In the genomic region with DNA sequence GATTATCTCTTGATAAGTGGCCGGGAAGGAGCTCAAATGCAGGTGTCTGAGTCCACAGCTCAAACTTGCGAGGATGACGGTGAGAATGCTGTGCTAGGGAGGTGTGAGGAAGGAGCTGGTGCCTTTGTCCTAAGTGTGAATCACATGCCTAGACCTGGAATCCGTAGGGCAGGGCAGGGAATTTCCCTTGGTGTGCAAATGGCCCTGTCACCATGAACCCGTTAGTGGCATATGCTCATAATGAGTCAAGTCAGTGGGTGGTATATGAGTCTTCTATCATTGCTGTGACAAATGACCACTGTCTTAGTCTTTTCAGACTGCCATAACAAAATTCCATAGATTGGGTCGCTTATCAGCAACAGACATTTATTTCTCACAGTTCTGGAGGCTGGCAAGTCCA, we compare ENCODE assay signal across 8 cellular contexts.
DNase-seq lines count a peak whose midpoint lies in the region; ATAC-seq and TF ChIP-seq lines count a peak whose summit lies in the region.
"Not testable (repeated sequence)": the region's sequence is repeated elsewhere in the genome, so short reads cannot be mapped to it uniquely, and the experiment has no call there.

No MANE protein-coding gene starts in this region.

- not testable (repeated sequence) for H3K4me3 ChIP-seq in HCT116 (replicated peaks in 1 of 2; ENCODE audit: low read depth in 1 of 2, low read length in 2 of 2)
- peak overlapping the region; percentile 27; the same call in 1 of the 2 replicates for H3K4me3 ChIP-seq in WERI-Rb-1 (ENCODE audit: low read depth, low read length)

- H3K4me1 ChIP-seq in HCT116 (ENCODE audit: control insufficient read depth in 1 of 2, insufficient read depth in 2 of 2, low read length in 2 of 2): not testable (repeated sequence)

- H3K4me2 ChIP-seq in HCT116 (ENCODE audit: low read length): not testable (repeated sequence)

- H3K27ac ChIP-seq in HCT116 (ENCODE audit: low read depth, low read length); WERI-Rb-1: not testable (repeated sequence)

- H3K9me3 Mint-ChIP-seq in activated CD8-positive, alpha-beta T cell treated with anti-CD3 and anti-CD28 coated beads for 36 hours; activated T-cell treated with anti-CD3 and anti-CD28 coated beads, Interleukin-2, amount 50 U/mL, for 72 hours; activated naive CD4-positive, alpha-beta T cell treated with anti-CD3 and anti-CD28 coated beads, Interleukin-2, amount 50 U/mL, for 72 hours; stimulated activated effector memory CD8-positive, alpha-beta T cell treated with anti-CD3 and anti-CD28 coated beads, Interleukin-12 subunit alpha, Interleukin-12 subunit beta, amount 100 ng/mL, for 72 hours; stimulated activated naive CD8-positive, alpha-beta T cell treated with anti-CD3 and anti-CD28 coated beads, Interleukin-15, amount 100 ng/mL, for 72 hours: not testable (repeated sequence)

- H2AFZ ChIP-seq in HCT116 (ENCODE audit: low read depth, low read length, poor library complexity, severe bottlenecking): not testable (repeated sequence)

- not testable (repeated sequence) for H4K20me1 ChIP-seq in HCT116 (ENCODE audit: insufficient read depth)

- not testable (repeated sequence) for H3K36me3 Mint-ChIP-seq in activated CD8-positive, alpha-beta T cell treated with anti-CD3 and anti-CD28 coated beads for 36 hours (ENCODE audit: low read depth); activated T-cell treated with anti-CD3 and anti-CD28 coated beads, Interleukin-2, amount 50 U/mL, for 72 hours (ENCODE audit: insufficient read depth in 2 of 2); activated naive CD4-positive, alpha-beta T cell treated with anti-CD3 and anti-CD28 coated beads, Interleukin-2, amount 50 U/mL, for 72 hours; stimulated activated effector memory CD8-positive, alpha-beta T cell treated with anti-CD3 and anti-CD28 coated beads, Interleukin-12 subunit alpha, Interleukin-12 subunit beta, amount 100 ng/mL, for 72 hours

- not testable (repeated sequence) for TF ChIP-seq RAD21 in HCT116 (IDR thresholded peaks at IDR 0.05; ENCODE audit: low read depth)

- H3K27ac Mint-ChIP-seq in activated CD8-positive, alpha-beta T cell treated with anti-CD3 and anti-CD28 coated beads for 36 hours; activated T-cell treated with anti-CD3 and anti-CD28 coated beads, Interleukin-2, amount 50 U/mL, for 72 hours; activated naive CD4-positive, alpha-beta T cell treated with anti-CD3 and anti-CD28 coated beads, Interleukin-2, amount 50 U/mL, for 72 hours; stimulated activated effector memory CD8-positive, alpha-beta T cell treated with anti-CD3 and anti-CD28 coated beads, Interleukin-12 subunit alpha, Interleukin-12 subunit beta, amount 100 ng/mL, for 72 hours; stimulated activated naive CD8-positive, alpha-beta T cell treated with anti-CD3 and anti-CD28 coated beads, Interleukin-15, amount 100 ng/mL, for 72 hours: not testable (repeated sequence)

- CTCF ChIA-PET in HCT116 (lab: Charles Lee); activated CD8-positive, alpha-beta T cell treated with anti-CD3 and anti-CD28 coated beads for 36 hours (lab: Charles Lee): not testable (repeated sequence)

- H3K27me3 Mint-ChIP-seq in activated CD8-positive, alpha-beta T cell treated with anti-CD3 and anti-CD28 coated beads for 36 hours; activated T-cell treated with anti-CD3 and anti-CD28 coated beads, Interleukin-2, amount 50 U/mL, for 72 hours (ENCODE audit: low read depth): not testable (repeated sequence)
- peaks cover 13% of the 10 kb centered on the region for H3K27me3 Mint-ChIP-seq in stimulated activated naive CD8-positive, alpha-beta T cell treated with anti-CD3 and anti-CD28 coated beads, Interleukin-15, amount 100 ng/mL, for 72 hours

- peak; percentile 36; the same call in 1 of the 2 replicates for ATAC-seq in HCT116
- peak; percentile 37 for ATAC-seq in activated CD8-positive, alpha-beta T cell treated with anti-CD3 and anti-CD28 coated beads for 36 hours
- ATAC-seq in activated T-cell treated with anti-CD3 and anti-CD28 coated beads, Interleukin-2, amount 50 U/mL, for 72 hours (replicated peaks in 1 of 2): peak; percentile 47 to 80
- peak; percentile 73 to 95 for ATAC-seq in activated naive CD4-positive, alpha-beta T cell treated with anti-CD3 and anti-CD28 coated beads, Interleukin-2, amount 50 U/mL, for 72 hours
- peak; percentile 73 for ATAC-seq in esophagus mucosa
- peak; percentile 87 for ATAC-seq in stimulated activated effector memory CD8-positive, alpha-beta T cell treated with anti-CD3 and anti-CD28 coated beads, Interleukin-12 subunit alpha, Interleukin-12 subunit beta, amount 100 ng/mL, for 72 hours
- peak; percentile 58 for ATAC-seq in stimulated activated naive CD8-positive, alpha-beta T cell treated with anti-CD3 and anti-CD28 coated beads, Interleukin-15, amount 100 ng/mL, for 72 hours

- H3K4me3 Mint-ChIP-seq in activated CD8-positive, alpha-beta T cell treated with anti-CD3 and anti-CD28 coated beads for 36 hours; activated T-cell treated with anti-CD3 and anti-CD28 coated beads, Interleukin-2, amount 50 U/mL, for 72 hours; stimulated activated effector memory CD8-positive, alpha-beta T cell treated with anti-CD3 and anti-CD28 coated beads, Interleukin-12 subunit alpha, Interleukin-12 subunit beta, amount 100 ng/mL, for 72 hours; stimulated activated naive CD8-positive, alpha-beta T cell treated with anti-CD3 and anti-CD28 coated beads, Interleukin-15, amount 100 ng/mL, for 72 hours: not testable (repeated sequence)

- TF ChIP-seq POLR2A in HCT116 (IDR thresholded peaks at IDR 0.05; ENCODE audit: borderline replicate concordance, extremely low read depth, insufficient read depth, insufficient read length): not testable (repeated sequence)

- H3K4me1 Mint-ChIP-seq in activated CD8-positive, alpha-beta T cell treated with anti-CD3 and anti-CD28 coated beads for 36 hours (ENCODE audit: low read depth); activated T-cell treated with anti-CD3 and anti-CD28 coated beads, Interleukin-2, amount 50 U/mL, for 72 hours (ENCODE audit: low read depth); stimulated activated effector memory CD8-positive, alpha-beta T cell treated with anti-CD3 and anti-CD28 coated beads, Interleukin-12 subunit alpha, Interleukin-12 subunit beta, amount 100 ng/mL, for 72 hours; stimulated activated naive CD8-positive, alpha-beta T cell treated with anti-CD3 and anti-CD28 coated beads, Interleukin-15, amount 100 ng/mL, for 72 hours: not testable (repeated sequence)

- H3K36me3 ChIP-seq in HCT116 (ENCODE audit: control insufficient read depth in 1 of 2, insufficient read depth in 2 of 2, low read length in 2 of 2); WERI-Rb-1: not testable (repeated sequence)

- H3K27me3 ChIP-seq in HCT116 (ENCODE audit: insufficient read depth, low read length); WERI-Rb-1 (ENCODE audit: insufficient read depth, low read depth, severe bottlenecking): not testable (repeated sequence)

- not testable (repeated sequence) for DNase-seq in HCT116 (ENCODE audit: low read depth, low spot score); WERI-Rb-1; activated CD8-positive, alpha-beta T cell treated with anti-CD3 and anti-CD28 coated beads for 36 hours; activated T-cell treated with anti-CD3 and anti-CD28 coated beads, Interleukin-2, amount 50 U/mL, for 72 hours; activated naive CD4-positive, alpha-beta T cell treated with anti-CD3 and anti-CD28 coated beads, Interleukin-2, amount 50 U/mL, for 72 hours (ENCODE audit: low spot score in 2 of 2); stimulated activated effector memory CD8-positive, alpha-beta T cell treated with anti-CD3 and anti-CD28 coated beads, Interleukin-12 subunit alpha, Interleukin-12 subunit beta, amount 100 ng/mL, for 72 hours (ENCODE audit: low spot score in 2 of 2); stimulated activated naive CD8-positive, alpha-beta T cell treated with anti-CD3 and anti-CD28 coated beads, Interleukin-15, amount 100 ng/mL, for 72 hours

- RAD21 ChIA-PET in HCT116 (lab: Charles Lee; ENCODE audit: low non-redundant PET in 1 of 2, low total read pairs in 2 of 2, uncharacterized antibody in 2 of 2, unreplicated experiment in 2 of 2): not testable (repeated sequence)

- POLR2A ChIA-PET in HCT116 (lab: Charles Lee); activated CD8-positive, alpha-beta T cell treated with anti-CD3 and anti-CD28 coated beads for 36 hours (lab: Charles Lee): not testable (repeated sequence)

- not testable (repeated sequence) for H3K9ac ChIP-seq in HCT116 (ENCODE audit: low read length)

- H3K79me2 ChIP-seq in HCT116 (ENCODE audit: insufficient read depth, low read length): not testable (repeated sequence)

- intact Hi-C loops in HCT116 (cut with micrococcal nuclease); activated CD8-positive, alpha-beta T cell treated with anti-CD3 and anti-CD28 coated beads for 36 hours (cut with micrococcal nuclease): not testable (repeated sequence)

- H3K9me2 ChIP-seq in HCT116 (ENCODE audit: insufficient read depth): not testable (repeated sequence)

- not testable (repeated sequence) for H3K9me3 ChIP-seq in HCT116 (ENCODE audit: control insufficient read depth in 1 of 2, insufficient read depth in 1 of 2, low read depth in 1 of 2, low read length in 2 of 2); WERI-Rb-1 (ENCODE audit: severe bottlenecking)

- BruUV-seq in HCT116 (replicated peaks; lab: Mats Ljungman, UMichigan): not testable (repeated sequence)

- TF ChIP-seq CTCF in HCT116 (IDR thresholded peaks at IDR 0.05 in 2 of 3, conservative IDR thresholded peaks at IDR 0.05 in 1 of 3; ENCODE audit: borderline replicate concordance in 1 of 3, insufficient read depth in 1 of 3, low read depth in 2 of 3, low read length in 2 of 3); WERI-Rb-1 (IDR thresholded peaks at IDR 0.05; ENCODE audit: low read depth, low read length); activated CD8-positive, alpha-beta T cell treated with anti-CD3 and anti-CD28 coated beads for 36 hours (IDR thresholded peaks at IDR 0.05): not testable (repeated sequence)

Comparison
In these comparisons a context has a peak if more than half of its experiments do, and no peak if none do; other contexts are left out.
1. ATAC-seq: peak in every context shown above with its lines; median percentile 87 in stimulated activated effector memory CD8-positive, alpha-beta T cell treated with anti-CD3 and anti-CD28 coated beads, Interleukin-12 subunit alpha, Interleukin-12 subunit beta, amount 100 ng/mL, for 72 hours; 84 in activated naive CD4-positive, alpha-beta T cell treated with anti-CD3 and anti-CD28 coated beads, Interleukin-2, amount 50 U/mL, for 72 hours; 73 in esophagus mucosa; 64 in activated T-cell treated with anti-CD3 and anti-CD28 coated beads, Interleukin-2, amount 50 U/mL, for 72 hours; 58 in stimulated activated naive CD8-positive, alpha-beta T cell treated with anti-CD3 and anti-CD28 coated beads, Interleukin-15, amount 100 ng/mL, for 72 hours; 37 in activated CD8-positive, alpha-beta T cell treated with anti-CD3 and anti-CD28 coated beads for 36 hours; 36 in HCT116.